In the genomic region with DNA sequence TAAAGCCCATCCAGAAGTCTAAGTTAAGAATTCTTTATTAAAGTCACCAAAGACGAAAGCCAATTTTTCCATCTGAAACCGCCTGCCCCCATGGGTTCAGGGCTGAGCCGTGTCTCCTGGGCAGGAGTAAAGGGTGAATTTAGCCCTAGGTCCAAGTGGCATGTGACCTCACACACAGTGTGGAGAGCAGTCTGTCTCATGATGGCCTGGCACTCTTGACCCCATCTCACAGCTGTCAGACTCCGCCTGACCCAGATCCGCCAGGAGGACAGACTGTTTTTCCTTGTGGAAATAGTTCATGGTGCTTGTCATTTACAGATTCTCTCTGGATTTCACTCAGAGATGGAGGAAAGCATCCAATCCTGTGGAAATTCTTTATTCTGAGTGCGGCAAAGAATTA, we compare ENCODE assay signal across 28 cellular contexts.
"Had no signal": no experiment of that assay in that cellular context is flagged by ENCODE, and none has a peak within 500 bp of the region (broad histone marks: within the 10 kb centered on the region; RNA-seq: fewer than 3 reads in every experiment).

No MANE protein-coding gene starts in this region.

- ATAC-seq: activated CD4-positive, CD25-positive, alpha-beta regulatory T cell treated with anti-CD3 and anti-CD28 coated beads, Interleukin-2, amount 50 U/mL, for 24 hours; foreskin keratinocyte had no signal

- H3K4me3 ChIP-seq: ascending aorta, esophagus muscularis mucosa, hepatocyte, ovary, spleen, suprapubic skin, tibial artery had no signal

- H3K27me3 ChIP-seq: ascending aorta, esophagus muscularis mucosa, foreskin keratinocyte, ovary, spleen, suprapubic skin, tibial artery had no signal

- H3K36me3 ChIP-seq: ascending aorta, esophagus muscularis mucosa, ovary, spleen, suprapubic skin, tibial artery, WERI-Rb-1 had no signal

- H3K27ac ChIP-seq: ascending aorta, foreskin keratinocyte, hepatocyte, ovary, spleen, suprapubic skin, tibial artery, WERI-Rb-1 had no signal

- DNase-seq: activated CD4-positive, alpha-beta memory T cell treated with anti-CD3 and anti-CD28 coated beads for 36 hours; activated CD4-positive, alpha-beta T cell treated with anti-CD3 and anti-CD28 coated beads for 48 hours; activated CD8-positive, alpha-beta memory T cell treated with anti-CD3 and anti-CD28 coated beads, Interleukin-2, amount 50 U/mL, for 4 hours; activated gamma-delta T cell; activated naive CD4-positive, alpha-beta T cell treated with anti-CD3 and anti-CD28 coated beads, Interleukin-2, amount 10 ng/mL, durations not matched to agents 7 days and 5 days; activated naive CD8-positive, alpha-beta T cell treated with anti-CD3 and anti-CD28 coated beads, Interleukin-2, amount 10 ng/mL, durations not matched to agents 7 days and 5 days; activated T-cell treated with anti-CD3 and anti-CD28 coated beads, Interleukin-2, amount 50 U/mL, for 1 hour; endodermal cell; foreskin keratinocyte; islet precursor cell; left cardiac atrium; mesenchymal stem cell; naive B cell; nephron progenitor cell; ovary; retina; SK-N-SH; spleen; stimulated activated naive CD4-positive, alpha-beta T cell; SW 1271; T-helper 9 cell; tibial artery; WERI-Rb-1 had no signal

- H3K4me1 ChIP-seq: foreskin keratinocyte, spleen had no signal

- H3K9me3 ChIP-seq: ascending aorta, esophagus muscularis mucosa, ovary, SK-N-SH, spleen, suprapubic skin, tibial artery had no signal
